16 cellular contexts compared by ENCODE assay signal in the genomic region with DNA sequence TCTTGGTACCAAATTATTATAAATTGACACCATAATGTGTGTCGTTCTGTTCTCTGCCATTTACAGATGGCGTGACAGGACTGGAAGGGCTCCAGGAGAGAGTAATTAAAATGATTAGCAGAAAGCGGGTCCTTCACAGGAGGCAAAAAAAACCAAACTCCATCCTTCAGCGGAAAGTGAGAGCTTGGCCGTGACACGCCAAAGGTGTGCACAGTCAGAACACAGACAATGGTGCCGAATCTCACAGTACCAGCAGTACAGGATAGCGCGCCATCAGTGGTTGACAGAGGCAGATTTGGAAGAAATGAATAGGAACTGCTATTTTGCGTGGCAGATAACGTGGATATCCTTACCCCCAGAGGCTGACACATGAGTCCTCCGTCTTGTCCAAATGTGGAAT. TPM values are rescaled to one million over a fixed set of nuclear protein-coding genes. Genes with fewer than 3 reads are reported as not detected.
DNase-seq lines count a peak whose midpoint lies in the region; ATAC-seq and TF ChIP-seq lines count a peak whose summit lies in the region.
"Had no signal": no experiment of that assay in that cellular context is flagged by ENCODE, and none has a peak within 500 bp of the region (broad histone marks: within the 10 kb centered on the region; RNA-seq: fewer than 3 reads in every experiment).

No MANE protein-coding gene starts in this region.

- POLR2A ChIA-PET in HEK293 (lab: Yijun Ruan, JAX): interaction anchor here (1.3 kb wide), 1 partner anchor 11 kb away, joined by 3 read pairs; the partner anchor contains the start of gene DTNB
- POLR2A ChIA-PET in CD8-positive, alpha-beta memory T cell (lab: Charles Lee): no interaction called here

- ATAC-seq in HG02588 (IDR thresholded peaks at IDR 0.05; ENCODE audit: unreplicated experiment): no peak
- ATAC-seq: K562 had no signal

- peak overlapping the region; percentile 6 for H3K27ac Mint-ChIP-seq in nephron progenitor cell
- no peak overlapping the region for H3K27ac Mint-ChIP-seq in CD8-positive, alpha-beta memory T cell
- H3K27ac Mint-ChIP-seq: T-helper 1 cell treated with Interleukin-12 subunit alpha and Interleukin-12 subunit beta and Interleukin-4 antibody, amounts not matched to agents 30 μg/mL and 1 μg/mL, for 36 hours had no signal

- H3K36me3 Mint-ChIP-seq in nephron progenitor cell (ENCODE audit: low read depth): no peaks in the 10 kb centered on the region
- H3K36me3 Mint-ChIP-seq in CD8-positive, alpha-beta memory T cell: no peaks in the 10 kb centered on the region

- TF ChIP-seq CTCF in HEK293 (tag by site-specific recombination; IDR thresholded peaks at IDR 0.05) (no peak), nephron progenitor cell (IDR thresholded peaks at IDR 0.05) (no peak)

- CTCF ChIA-PET in HEK293 (lab: Yijun Ruan, JAX): interaction anchor here (1.0 to 8.3 kb wide), 3 partner anchors 15 to 81 kb away, joined by 4 to 54 read pairs (median 10); no protein-coding TSS in a partner anchor
- CTCF ChIA-PET in CD8-positive, alpha-beta memory T cell (lab: Charles Lee): interaction anchor here (1.2 kb wide), 1 partner anchor 10 kb away, joined by 4 read pairs; no protein-coding TSS in a partner anchor

- H3K4me3 ChIP-seq in HEK293 (ENCODE audit: low read depth, low read length): no peak overlapping the region
- H3K4me3 ChIP-seq in CD8-positive, alpha-beta memory T cell (ENCODE audit: low read length): no peak overlapping the region
- H3K4me3 ChIP-seq: A549, HAP-1, K562 had no signal

- no peaks in the 10 kb centered on the region for H3K36me3 ChIP-seq in HEK293 (ENCODE audit: control insufficient read depth in 2 of 2, insufficient read depth in 1 of 2, low read length in 2 of 2)
- H3K36me3 ChIP-seq in CD8-positive, alpha-beta memory T cell (ENCODE audit: insufficient read depth, low read length): no peaks in the 10 kb centered on the region
- H3K36me3 ChIP-seq: HAP-1 had no signal

- peaks cover 33% of the 10 kb centered on the region for H3K4me1 Mint-ChIP-seq in nephron progenitor cell
- no peaks in the 10 kb centered on the region for H3K4me1 Mint-ChIP-seq in CD8-positive, alpha-beta memory T cell

- H3K9me3 Mint-ChIP-seq in nephron progenitor cell: no peaks in the 10 kb centered on the region
- H3K9me3 Mint-ChIP-seq in CD8-positive, alpha-beta memory T cell: no peaks in the 10 kb centered on the region
- H3K9me3 Mint-ChIP-seq: T-helper 1 cell treated with Interleukin-12 subunit alpha and Interleukin-12 subunit beta and Interleukin-4 antibody, amounts not matched to agents 30 μg/mL and 1 μg/mL, for 36 hours had no signal

- peaks cover 7% of the 10 kb centered on the region for H3K4me1 ChIP-seq in HEK293 (ENCODE audit: control insufficient read depth, insufficient read depth, low read length)
- H3K4me1 ChIP-seq in CD8-positive, alpha-beta memory T cell (ENCODE audit: insufficient read depth, low read length): no peaks in the 10 kb centered on the region

- peaks cover 6% of the 10 kb centered on the region for H3K27me3 Mint-ChIP-seq in nephron progenitor cell (ENCODE audit: low read depth, poor library complexity)
- H3K27me3 Mint-ChIP-seq in CD8-positive, alpha-beta memory T cell: no peaks in the 10 kb centered on the region

- H3K27me3 ChIP-seq in CD8-positive, alpha-beta memory T cell (ENCODE audit: insufficient read depth, low read length, poor library complexity, severe bottlenecking): no peaks in the 10 kb centered on the region

- no peaks in the 10 kb centered on the region for H3K9me3 ChIP-seq in HEK293 (ENCODE audit: control insufficient read depth, insufficient read depth, low read depth, low read length)
- H3K9me3 ChIP-seq in CD8-positive, alpha-beta memory T cell (ENCODE audit: low read length): no peaks in the 10 kb centered on the region
- H3K9me3 ChIP-seq: A549, HAP-1 had no signal

- no peak overlapping the region for H3K27ac ChIP-seq in HEK293 (ENCODE audit: extremely low read depth, low read depth, low read length)
- H3K27ac ChIP-seq in CD8-positive, alpha-beta memory T cell (ENCODE audit: low read depth, low read length): no peak overlapping the region
- H3K27ac ChIP-seq: A549 had no signal

- H3K4me3 Mint-ChIP-seq in nephron progenitor cell: no peak overlapping the region
- H3K4me3 Mint-ChIP-seq in CD8-positive, alpha-beta memory T cell: no peak overlapping the region
- H3K4me3 Mint-ChIP-seq: T-helper 1 cell treated with Interleukin-12 subunit alpha and Interleukin-12 subunit beta and Interleukin-4 antibody, amounts not matched to agents 30 μg/mL and 1 μg/mL, for 36 hours had no signal

- DNase-seq in NCI-H1417 (lab: John Stamatoyannopoulos, UW) (peak in 2 of 3 experiments; percentile 23 to 65), NCI-H1417 treated with DMSO at 0.1 percent for 48 hours (lab: John Stamatoyannopoulos, UW) (no peak), NCI-H774 (lab: John Stamatoyannopoulos, UW) (peak; percentile 1), nephron progenitor cell (no peak)
- DNase-seq in CD8-positive, alpha-beta memory T cell: no peak
- DNase-seq: DMS153; MV-4-11; NCI-H187; NK-92 treated with Interleukin-12 subunit alpha and Interleukin-12 subunit beta, amount 100 ng/mL, for 24 hours; RPMI8226 had no signal

TF ChIP-seq in HEK293, 187 proteins besides CTCF, POLR2A, EP300 and RAD21:
- TF ChIP-seq ZNF501 (tag by site-specific recombination; IDR thresholded peaks at IDR 0.05) (no peak), GLIS1 (tag by site-specific recombination; IDR thresholded peaks at IDR 0.05) (peak; percentile 65)

RNA-seq across cellular contexts. Expression of gene DTNB, which starts 11.7 kb away (rescaled TPM):
- 10 to 100 TPM; 15.2 to 16.8 TPM for total RNA-seq in CD8-positive, alpha-beta memory T cell
- 19.4 TPM for polyA plus RNA-seq in CD8-positive, alpha-beta memory T cell

Comparison
In these comparisons a context has a peak if more than half of its experiments do, and no peak if none do; other contexts are left out.
1. DNase-seq: peak in NCI-H1417 (2 of 3) and NCI-H774 (single experiment); none in NCI-H1417 treated with DMSO at 0.1 percent for 48 hours (single experiment), nephron progenitor cell (single experiment) and CD8-positive, alpha-beta memory T cell (0 of 5).